In the genomic region with DNA sequence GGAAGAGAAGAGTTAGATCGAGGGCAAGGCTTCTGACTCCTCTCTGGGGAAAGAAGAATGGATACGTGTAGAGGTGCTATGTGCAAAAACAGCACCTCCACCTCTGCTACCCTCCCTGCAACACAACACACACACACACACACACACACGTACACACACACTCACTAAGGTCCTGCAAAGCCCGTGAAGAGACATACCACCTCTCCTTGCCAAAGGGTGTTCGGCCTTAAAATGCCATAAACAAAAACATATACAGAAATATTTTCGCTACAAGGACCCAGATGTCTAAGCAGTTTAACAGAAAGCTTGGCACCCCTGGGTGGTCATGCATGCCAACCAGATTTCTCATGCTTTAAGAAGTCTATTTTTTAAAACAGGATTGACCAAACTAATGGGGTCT, we compare ENCODE assay signal across 1 cellular context.
TF ChIP-seq lines count a peak whose summit lies in the region.

No MANE protein-coding gene starts in this region.

TF ChIP-seq in GM12878, 131 proteins besides CTCF, POLR2A, EP300 and RAD21 (continued from another document and continues in another):
- TF ChIP-seq, protein P1, sequence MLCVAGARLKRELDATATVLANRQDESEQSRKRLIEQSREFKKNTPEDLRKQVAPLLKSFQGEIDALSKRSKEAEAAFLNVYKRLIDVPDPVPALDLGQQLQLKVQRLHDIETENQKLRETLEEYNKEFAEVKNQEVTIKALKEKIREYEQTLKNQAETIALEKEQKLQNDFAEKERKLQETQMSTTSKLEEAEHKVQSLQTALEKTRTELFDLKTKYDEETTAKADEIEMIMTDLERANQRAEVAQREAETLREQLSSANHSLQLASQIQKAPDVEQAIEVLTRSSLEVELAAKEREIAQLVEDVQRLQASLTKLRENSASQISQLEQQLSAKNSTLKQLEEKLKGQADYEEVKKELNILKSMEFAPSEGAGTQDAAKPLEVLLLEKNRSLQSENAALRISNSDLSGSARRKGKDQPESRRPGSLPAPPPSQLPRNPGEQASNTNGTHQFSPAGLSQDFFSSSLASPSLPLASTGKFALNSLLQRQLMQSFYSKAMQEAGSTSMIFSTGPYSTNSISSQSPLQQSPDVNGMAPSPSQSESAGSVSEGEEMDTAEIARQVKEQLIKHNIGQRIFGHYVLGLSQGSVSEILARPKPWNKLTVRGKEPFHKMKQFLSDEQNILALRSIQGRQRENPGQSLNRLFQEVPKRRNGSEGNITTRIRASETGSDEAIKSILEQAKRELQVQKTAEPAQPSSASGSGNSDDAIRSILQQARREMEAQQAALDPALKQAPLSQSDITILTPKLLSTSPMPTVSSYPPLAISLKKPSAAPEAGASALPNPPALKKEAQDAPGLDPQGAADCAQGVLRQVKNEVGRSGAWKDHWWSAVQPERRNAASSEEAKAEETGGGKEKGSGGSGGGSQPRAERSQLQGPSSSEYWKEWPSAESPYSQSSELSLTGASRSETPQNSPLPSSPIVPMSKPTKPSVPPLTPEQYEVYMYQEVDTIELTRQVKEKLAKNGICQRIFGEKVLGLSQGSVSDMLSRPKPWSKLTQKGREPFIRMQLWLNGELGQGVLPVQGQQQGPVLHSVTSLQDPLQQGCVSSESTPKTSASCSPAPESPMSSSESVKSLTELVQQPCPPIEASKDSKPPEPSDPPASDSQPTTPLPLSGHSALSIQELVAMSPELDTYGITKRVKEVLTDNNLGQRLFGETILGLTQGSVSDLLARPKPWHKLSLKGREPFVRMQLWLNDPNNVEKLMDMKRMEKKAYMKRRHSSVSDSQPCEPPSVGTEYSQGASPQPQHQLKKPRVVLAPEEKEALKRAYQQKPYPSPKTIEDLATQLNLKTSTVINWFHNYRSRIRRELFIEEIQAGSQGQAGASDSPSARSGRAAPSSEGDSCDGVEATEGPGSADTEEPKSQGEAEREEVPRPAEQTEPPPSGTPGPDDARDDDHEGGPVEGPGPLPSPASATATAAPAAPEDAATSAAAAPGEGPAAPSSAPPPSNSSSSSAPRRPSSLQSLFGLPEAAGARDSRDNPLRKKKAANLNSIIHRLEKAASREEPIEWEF (IDR thresholded peaks at IDR 0.05; ENCODE audit: insufficient replicate concordance, low read depth, low read length) = no peak
- TF ChIP-seq MXI1 (IDR thresholded peaks at IDR 0.05; ENCODE audit: low read depth, low read length) (peak; percentile 21; the same call in 1 of the 2 replicates), DPF2 (IDR thresholded peaks at IDR 0.05) (no peak), RBBP5 (conservative IDR thresholded peaks at IDR 0.05) (no peak), TCF7 (IDR thresholded peaks at IDR 0.05; ENCODE audit: borderline replicate concordance) (no peak), ETV6 (conservative IDR thresholded peaks at IDR 0.05 in 1 of 2, IDR thresholded peaks at IDR 0.05 in 1 of 2; ENCODE audit: borderline replicate concordance in 1 of 2, low read depth in 1 of 2) (no peak), IKZF2 (IDR thresholded peaks at IDR 0.05) (no peak), RFX5 (IDR thresholded peaks at IDR 0.05; ENCODE audit: low read depth, low read length) (no peak), POLR2AphosphoS5 (IDR thresholded peaks at IDR 0.05; ENCODE audit: low read length) (peak; percentile 26; the same call in 1 of the 2 replicates), SREBF1 (IDR thresholded peaks at IDR 0.05; ENCODE audit: low read length) (no peak), CREB1 (IDR thresholded peaks at IDR 0.05; ENCODE audit: low read depth) (no peak), KAT2A (conservative IDR thresholded peaks at IDR 0.05; ENCODE audit: control insufficient read depth, low read depth, low read length) (no peak), SUPT20H (IDR thresholded peaks at IDR 0.05; ENCODE audit: borderline replicate concordance, control insufficient read depth, low read depth, low read length) (no peak), FOXM1 (IDR thresholded peaks at IDR 0.05; ENCODE audit: low read depth, low read length) (no peak), BACH1 (IDR thresholded peaks at IDR 0.05; ENCODE audit: borderline replicate concordance) (peak; percentile 55; the same call in 1 of the 2 replicates), SP1 (IDR thresholded peaks at IDR 0.05; ENCODE audit: low read depth, low read length) (no peak), KDM1A (IDR thresholded peaks at IDR 0.05; ENCODE audit: borderline replicate concordance) (no peak), BRCA1 (IDR thresholded peaks at IDR 0.05; ENCODE audit: low read depth, low read length) (no peak), EZH2 (IDR thresholded peaks at IDR 0.05; ENCODE audit: borderline replicate concordance, control insufficient read depth, low read depth, low read length) (no peak), CBFB (IDR thresholded peaks at IDR 0.05; ENCODE audit: low read depth) (no peak), ASH2L (IDR thresholded peaks at IDR 0.05; ENCODE audit: borderline replicate concordance, low read depth) (no peak)
- TF ChIP-seq, protein P2, sequence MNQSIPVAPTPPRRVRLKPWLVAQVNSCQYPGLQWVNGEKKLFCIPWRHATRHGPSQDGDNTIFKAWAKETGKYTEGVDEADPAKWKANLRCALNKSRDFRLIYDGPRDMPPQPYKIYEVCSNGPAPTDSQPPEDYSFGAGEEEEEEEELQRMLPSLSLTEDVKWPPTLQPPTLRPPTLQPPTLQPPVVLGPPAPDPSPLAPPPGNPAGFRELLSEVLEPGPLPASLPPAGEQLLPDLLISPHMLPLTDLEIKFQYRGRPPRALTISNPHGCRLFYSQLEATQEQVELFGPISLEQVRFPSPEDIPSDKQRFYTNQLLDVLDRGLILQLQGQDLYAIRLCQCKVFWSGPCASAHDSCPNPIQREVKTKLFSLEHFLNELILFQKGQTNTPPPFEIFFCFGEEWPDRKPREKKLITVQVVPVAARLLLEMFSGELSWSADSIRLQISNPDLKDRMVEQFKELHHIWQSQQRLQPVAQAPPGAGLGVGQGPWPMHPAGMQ (IDR thresholded peaks at IDR 0.05; ENCODE audit: borderline replicate concordance) = no peak
- TF ChIP-seq, protein P3, sequence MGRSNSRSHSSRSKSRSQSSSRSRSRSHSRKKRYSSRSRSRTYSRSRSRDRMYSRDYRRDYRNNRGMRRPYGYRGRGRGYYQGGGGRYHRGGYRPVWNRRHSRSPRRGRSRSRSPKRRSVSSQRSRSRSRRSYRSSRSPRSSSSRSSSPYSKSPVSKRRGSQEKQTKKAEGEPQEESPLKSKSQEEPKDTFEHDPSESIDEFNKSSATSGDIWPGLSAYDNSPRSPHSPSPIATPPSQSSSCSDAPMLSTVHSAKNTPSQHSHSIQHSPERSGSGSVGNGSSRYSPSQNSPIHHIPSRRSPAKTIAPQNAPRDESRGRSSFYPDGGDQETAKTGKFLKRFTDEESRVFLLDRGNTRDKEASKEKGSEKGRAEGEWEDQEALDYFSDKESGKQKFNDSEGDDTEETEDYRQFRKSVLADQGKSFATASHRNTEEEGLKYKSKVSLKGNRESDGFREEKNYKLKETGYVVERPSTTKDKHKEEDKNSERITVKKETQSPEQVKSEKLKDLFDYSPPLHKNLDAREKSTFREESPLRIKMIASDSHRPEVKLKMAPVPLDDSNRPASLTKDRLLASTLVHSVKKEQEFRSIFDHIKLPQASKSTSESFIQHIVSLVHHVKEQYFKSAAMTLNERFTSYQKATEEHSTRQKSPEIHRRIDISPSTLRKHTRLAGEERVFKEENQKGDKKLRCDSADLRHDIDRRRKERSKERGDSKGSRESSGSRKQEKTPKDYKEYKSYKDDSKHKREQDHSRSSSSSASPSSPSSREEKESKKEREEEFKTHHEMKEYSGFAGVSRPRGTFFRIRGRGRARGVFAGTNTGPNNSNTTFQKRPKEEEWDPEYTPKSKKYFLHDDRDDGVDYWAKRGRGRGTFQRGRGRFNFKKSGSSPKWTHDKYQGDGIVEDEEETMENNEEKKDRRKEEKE (IDR thresholded peaks at IDR 0.05) = no peak
- TF ChIP-seq, protein P4, sequence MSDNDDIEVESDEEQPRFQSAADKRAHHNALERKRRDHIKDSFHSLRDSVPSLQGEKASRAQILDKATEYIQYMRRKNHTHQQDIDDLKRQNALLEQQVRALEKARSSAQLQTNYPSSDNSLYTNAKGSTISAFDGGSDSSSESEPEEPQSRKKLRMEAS (IDR thresholded peaks at IDR 0.05; ENCODE audit: low read depth, low read length) = no peak
- TF ChIP-seq, protein P5, sequence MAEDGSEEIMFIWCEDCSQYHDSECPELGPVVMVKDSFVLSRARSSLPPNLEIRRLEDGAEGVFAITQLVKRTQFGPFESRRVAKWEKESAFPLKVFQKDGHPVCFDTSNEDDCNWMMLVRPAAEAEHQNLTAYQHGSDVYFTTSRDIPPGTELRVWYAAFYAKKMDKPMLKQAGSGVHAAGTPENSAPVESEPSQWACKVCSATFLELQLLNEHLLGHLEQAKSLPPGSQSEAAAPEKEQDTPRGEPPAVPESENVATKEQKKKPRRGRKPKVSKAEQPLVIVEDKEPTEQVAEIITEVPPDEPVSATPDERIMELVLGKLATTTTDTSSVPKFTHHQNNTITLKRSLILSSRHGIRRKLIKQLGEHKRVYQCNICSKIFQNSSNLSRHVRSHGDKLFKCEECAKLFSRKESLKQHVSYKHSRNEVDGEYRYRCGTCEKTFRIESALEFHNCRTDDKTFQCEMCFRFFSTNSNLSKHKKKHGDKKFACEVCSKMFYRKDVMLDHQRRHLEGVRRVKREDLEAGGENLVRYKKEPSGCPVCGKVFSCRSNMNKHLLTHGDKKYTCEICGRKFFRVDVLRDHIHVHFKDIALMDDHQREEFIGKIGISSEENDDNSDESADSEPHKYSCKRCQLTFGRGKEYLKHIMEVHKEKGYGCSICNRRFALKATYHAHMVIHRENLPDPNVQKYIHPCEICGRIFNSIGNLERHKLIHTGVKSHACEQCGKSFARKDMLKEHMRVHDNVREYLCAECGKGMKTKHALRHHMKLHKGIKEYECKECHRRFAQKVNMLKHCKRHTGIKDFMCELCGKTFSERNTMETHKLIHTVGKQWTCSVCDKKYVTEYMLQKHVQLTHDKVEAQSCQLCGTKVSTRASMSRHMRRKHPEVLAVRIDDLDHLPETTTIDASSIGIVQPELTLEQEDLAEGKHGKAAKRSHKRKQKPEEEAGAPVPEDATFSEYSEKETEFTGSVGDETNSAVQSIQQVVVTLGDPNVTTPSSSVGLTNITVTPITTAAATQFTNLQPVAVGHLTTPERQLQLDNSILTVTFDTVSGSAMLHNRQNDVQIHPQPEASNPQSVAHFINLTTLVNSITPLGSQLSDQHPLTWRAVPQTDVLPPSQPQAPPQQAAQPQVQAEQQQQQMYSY (CRISPR knock-in tag; IDR thresholded peaks at IDR 0.05) = no peak
- TF ChIP-seq, protein P6, sequence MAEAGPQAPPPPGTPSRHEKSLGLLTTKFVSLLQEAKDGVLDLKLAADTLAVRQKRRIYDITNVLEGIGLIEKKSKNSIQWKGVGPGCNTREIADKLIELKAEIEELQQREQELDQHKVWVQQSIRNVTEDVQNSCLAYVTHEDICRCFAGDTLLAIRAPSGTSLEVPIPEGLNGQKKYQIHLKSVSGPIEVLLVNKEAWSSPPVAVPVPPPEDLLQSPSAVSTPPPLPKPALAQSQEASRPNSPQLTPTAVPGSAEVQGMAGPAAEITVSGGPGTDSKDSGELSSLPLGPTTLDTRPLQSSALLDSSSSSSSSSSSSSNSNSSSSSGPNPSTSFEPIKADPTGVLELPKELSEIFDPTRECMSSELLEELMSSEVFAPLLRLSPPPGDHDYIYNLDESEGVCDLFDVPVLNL (IDR thresholded peaks at IDR 0.05; ENCODE audit: low read depth, low read length) = no peak
- TF ChIP-seq, protein P7, sequence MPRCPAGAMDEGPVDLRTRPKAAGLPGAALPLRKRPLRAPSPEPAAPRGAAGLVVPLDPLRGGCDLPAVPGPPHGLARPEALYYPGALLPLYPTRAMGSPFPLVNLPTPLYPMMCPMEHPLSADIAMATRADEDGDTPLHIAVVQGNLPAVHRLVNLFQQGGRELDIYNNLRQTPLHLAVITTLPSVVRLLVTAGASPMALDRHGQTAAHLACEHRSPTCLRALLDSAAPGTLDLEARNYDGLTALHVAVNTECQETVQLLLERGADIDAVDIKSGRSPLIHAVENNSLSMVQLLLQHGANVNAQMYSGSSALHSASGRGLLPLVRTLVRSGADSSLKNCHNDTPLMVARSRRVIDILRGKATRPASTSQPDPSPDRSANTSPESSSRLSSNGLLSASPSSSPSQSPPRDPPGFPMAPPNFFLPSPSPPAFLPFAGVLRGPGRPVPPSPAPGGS (IDR thresholded peaks at IDR 0.05; ENCODE audit: borderline replicate concordance, insufficient read depth, low read depth, low read length, poor library complexity, severe bottlenecking) = no peak
- TF ChIP-seq, protein P8, sequence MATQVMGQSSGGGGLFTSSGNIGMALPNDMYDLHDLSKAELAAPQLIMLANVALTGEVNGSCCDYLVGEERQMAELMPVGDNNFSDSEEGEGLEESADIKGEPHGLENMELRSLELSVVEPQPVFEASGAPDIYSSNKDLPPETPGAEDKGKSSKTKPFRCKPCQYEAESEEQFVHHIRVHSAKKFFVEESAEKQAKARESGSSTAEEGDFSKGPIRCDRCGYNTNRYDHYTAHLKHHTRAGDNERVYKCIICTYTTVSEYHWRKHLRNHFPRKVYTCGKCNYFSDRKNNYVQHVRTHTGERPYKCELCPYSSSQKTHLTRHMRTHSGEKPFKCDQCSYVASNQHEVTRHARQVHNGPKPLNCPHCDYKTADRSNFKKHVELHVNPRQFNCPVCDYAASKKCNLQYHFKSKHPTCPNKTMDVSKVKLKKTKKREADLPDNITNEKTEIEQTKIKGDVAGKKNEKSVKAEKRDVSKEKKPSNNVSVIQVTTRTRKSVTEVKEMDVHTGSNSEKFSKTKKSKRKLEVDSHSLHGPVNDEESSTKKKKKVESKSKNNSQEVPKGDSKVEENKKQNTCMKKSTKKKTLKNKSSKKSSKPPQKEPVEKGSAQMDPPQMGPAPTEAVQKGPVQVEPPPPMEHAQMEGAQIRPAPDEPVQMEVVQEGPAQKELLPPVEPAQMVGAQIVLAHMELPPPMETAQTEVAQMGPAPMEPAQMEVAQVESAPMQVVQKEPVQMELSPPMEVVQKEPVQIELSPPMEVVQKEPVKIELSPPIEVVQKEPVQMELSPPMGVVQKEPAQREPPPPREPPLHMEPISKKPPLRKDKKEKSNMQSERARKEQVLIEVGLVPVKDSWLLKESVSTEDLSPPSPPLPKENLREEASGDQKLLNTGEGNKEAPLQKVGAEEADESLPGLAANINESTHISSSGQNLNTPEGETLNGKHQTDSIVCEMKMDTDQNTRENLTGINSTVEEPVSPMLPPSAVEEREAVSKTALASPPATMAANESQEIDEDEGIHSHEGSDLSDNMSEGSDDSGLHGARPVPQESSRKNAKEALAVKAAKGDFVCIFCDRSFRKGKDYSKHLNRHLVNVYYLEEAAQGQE (IDR thresholded peaks at IDR 0.05; ENCODE audit: low read depth, low read length) = no peak
- TF ChIP-seq, protein P9, sequence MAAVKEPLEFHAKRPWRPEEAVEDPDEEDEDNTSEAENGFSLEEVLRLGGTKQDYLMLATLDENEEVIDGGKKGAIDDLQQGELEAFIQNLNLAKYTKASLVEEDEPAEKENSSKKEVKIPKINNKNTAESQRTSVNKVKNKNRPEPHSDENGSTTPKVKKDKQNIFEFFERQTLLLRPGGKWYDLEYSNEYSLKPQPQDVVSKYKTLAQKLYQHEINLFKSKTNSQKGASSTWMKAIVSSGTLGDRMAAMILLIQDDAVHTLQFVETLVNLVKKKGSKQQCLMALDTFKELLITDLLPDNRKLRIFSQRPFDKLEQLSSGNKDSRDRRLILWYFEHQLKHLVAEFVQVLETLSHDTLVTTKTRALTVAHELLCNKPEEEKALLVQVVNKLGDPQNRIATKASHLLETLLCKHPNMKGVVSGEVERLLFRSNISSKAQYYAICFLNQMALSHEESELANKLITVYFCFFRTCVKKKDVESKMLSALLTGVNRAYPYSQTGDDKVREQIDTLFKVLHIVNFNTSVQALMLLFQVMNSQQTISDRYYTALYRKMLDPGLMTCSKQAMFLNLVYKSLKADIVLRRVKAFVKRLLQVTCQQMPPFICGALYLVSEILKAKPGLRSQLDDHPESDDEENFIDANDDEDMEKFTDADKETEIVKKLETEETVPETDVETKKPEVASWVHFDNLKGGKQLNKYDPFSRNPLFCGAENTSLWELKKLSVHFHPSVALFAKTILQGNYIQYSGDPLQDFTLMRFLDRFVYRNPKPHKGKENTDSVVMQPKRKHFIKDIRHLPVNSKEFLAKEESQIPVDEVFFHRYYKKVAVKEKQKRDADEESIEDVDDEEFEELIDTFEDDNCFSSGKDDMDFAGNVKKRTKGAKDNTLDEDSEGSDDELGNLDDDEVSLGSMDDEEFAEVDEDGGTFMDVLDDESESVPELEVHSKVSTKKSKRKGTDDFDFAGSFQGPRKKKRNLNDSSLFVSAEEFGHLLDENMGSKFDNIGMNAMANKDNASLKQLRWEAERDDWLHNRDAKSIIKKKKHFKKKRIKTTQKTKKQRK (IDR thresholded peaks at IDR 0.05; ENCODE audit: low read depth, low read length) = no peak
